ENCODE assay signal across 12 cellular contexts in the genomic region with DNA sequence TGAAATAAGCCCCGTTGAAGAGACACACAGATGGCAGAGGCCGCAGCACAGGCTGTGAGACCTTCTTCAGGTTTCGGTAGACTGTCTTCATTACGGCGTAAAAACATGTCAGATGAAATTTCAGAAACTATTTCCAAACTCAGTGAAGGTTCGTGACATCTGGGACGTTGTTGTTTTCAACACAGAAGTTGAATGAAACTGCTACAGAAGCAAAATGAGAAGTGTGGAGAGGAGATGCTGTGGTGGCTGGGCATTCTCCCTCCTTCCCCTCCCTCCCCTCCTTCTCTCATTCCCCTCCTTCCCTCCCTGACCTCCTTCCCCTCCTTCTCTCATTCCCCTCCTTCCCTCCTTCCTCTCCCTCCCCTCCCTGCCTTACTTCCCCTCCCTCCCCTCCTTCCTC.
DNase-seq lines count a peak whose midpoint lies in the region; ATAC-seq and TF ChIP-seq lines count a peak whose summit lies in the region.
"Had no signal": no experiment of that assay in that cellular context is flagged by ENCODE, and none has a peak within 500 bp of the region (broad histone marks: within the 10 kb centered on the region; RNA-seq: fewer than 3 reads in every experiment).

No MANE protein-coding gene starts in this region.

- H3K4me1 ChIP-seq in cardiac muscle cell (ENCODE audit: low read depth) (no peaks in the 10 kb centered on the region), heart left ventricle (peaks cover 0 to 7% (median 0%) of the 10 kb centered on the region in 12 donors), upper lobe of right lung (no peaks in the 10 kb centered on the region)

- H3K27me3 ChIP-seq in cardiac muscle cell, result no peaks in the 10 kb centered on the region
- no peaks in the 10 kb centered on the region for H3K27me3 ChIP-seq in heart left ventricle
- H3K27me3 ChIP-seq in HL-60 (ENCODE audit: insufficient read depth, poor library complexity, severe bottlenecking), result no peaks in the 10 kb centered on the region
- no peaks in the 10 kb centered on the region for H3K27me3 ChIP-seq in upper lobe of right lung
- H3K27me3 ChIP-seq: gastroesophageal sphincter had no signal

- no peaks in the 10 kb centered on the region for H3K36me3 ChIP-seq in cardiac muscle cell
- peaks cover 0 to 30% (median 15%) of the 10 kb centered on the region in 9 donors for H3K36me3 ChIP-seq in heart left ventricle
- H3K36me3 ChIP-seq in upper lobe of right lung, result peaks cover 22% of the 10 kb centered on the region

- TF ChIP-seq CTCF in cardiac muscle cell (IDR thresholded peaks at IDR 0.05; ENCODE audit: low read depth, low read length) (no peak), heart left ventricle (IDR thresholded peaks at IDR 0.05) (no peak), HL-60 (IDR thresholded peaks at IDR 0.05; ENCODE audit: insufficient read depth, low read length) (no peak), upper lobe of right lung (IDR thresholded peaks at IDR 0.05) (no peak)

- H3K9me3 Mint-ChIP-seq in activated naive CD4-positive, alpha-beta T cell treated with anti-CD3 and anti-CD28 coated beads, Interleukin-2, amount 50 U/mL, for 72 hours, result peaks cover 0 to 9% of the 10 kb centered on the region in 2 donors

- DNase-seq in cardiac muscle cell (ENCODE audit: low read depth in 1 of 2, low spot score in 1 of 2) (no peak), heart left ventricle (no peak), HL-60 (ENCODE audit: low read depth in 1 of 2, low spot score in 1 of 2) (peak; percentile 60 to 79), upper lobe of right lung (no peak), caudate nucleus (lab: John Stamatoyannopoulos, UW) (no peak), KG1 (lab: John Stamatoyannopoulos, UW) (no peak)
- no peak for DNase-seq in activated naive CD4-positive, alpha-beta T cell treated with anti-CD3 and anti-CD28 coated beads, Interleukin-2, amount 50 U/mL, for 72 hours (ENCODE audit: low spot score in 2 of 2)
- DNase-seq: activated gamma-delta T cell, dermis blood vessel endothelial cell had no signal

- intact Hi-C loops in heart left ventricle (cut with DNase I) (no loop called here), upper lobe of right lung (cut with DNase I) (no loop called here)

- no peak for TF ChIP-seq POLR2A in heart left ventricle (IDR thresholded peaks at IDR 0.05)

- H3K27ac ChIP-seq in cardiac muscle cell (peak overlapping the region; percentile 38), heart left ventricle (no peak overlapping the region), HL-60 (replicated peaks) (peak overlapping the region; percentile 53), upper lobe of right lung (no peak overlapping the region), caudate nucleus (ENCODE audit: low read depth, low read length) (no peak overlapping the region)
- H3K27ac ChIP-seq: gastroesophageal sphincter had no signal

- ATAC-seq in heart left ventricle (no peak), HG02588 (IDR thresholded peaks at IDR 0.05; ENCODE audit: unreplicated experiment) (peak; percentile 73), upper lobe of right lung (peak; percentile 20)
- ATAC-seq in activated naive CD4-positive, alpha-beta T cell treated with anti-CD3 and anti-CD28 coated beads, Interleukin-2, amount 50 U/mL, for 72 hours, result no peak
- ATAC-seq: gastroesophageal sphincter had no signal

- peak overlapping the region in 1 of 2 donors; percentile 60 for H3K27ac Mint-ChIP-seq in activated naive CD4-positive, alpha-beta T cell treated with anti-CD3 and anti-CD28 coated beads, Interleukin-2, amount 50 U/mL, for 72 hours

- WGBS in heart left ventricle, 4 donors, result 73 to 86% (median 80%) methylated on average over 7 of the region's 7 CpGs

- H3K36me3 Mint-ChIP-seq in activated naive CD4-positive, alpha-beta T cell treated with anti-CD3 and anti-CD28 coated beads, Interleukin-2, amount 50 U/mL, for 72 hours, result peaks cover 17 to 19% of the 10 kb centered on the region in 2 donors

- H3K9me3 ChIP-seq in cardiac muscle cell (ENCODE audit: low read depth), result no peaks in the 10 kb centered on the region
- peaks cover 0 to 8% (median 0%) of the 10 kb centered on the region in 12 donors for H3K9me3 ChIP-seq in heart left ventricle
- no peaks in the 10 kb centered on the region for H3K9me3 ChIP-seq in upper lobe of right lung
- H3K9me3 ChIP-seq: gastroesophageal sphincter had no signal

- no peak overlapping the region for H3K4me3 ChIP-seq in cardiac muscle cell
- H3K4me3 ChIP-seq in heart left ventricle, result no peak overlapping the region
- H3K4me3 ChIP-seq in HL-60 (replicated peaks; ENCODE audit: insufficient read depth, low read length), result no peak overlapping the region
- no peak overlapping the region for H3K4me3 ChIP-seq in upper lobe of right lung
- H3K4me3 ChIP-seq: gastroesophageal sphincter, smooth muscle cell had no signal

Comparison
In these comparisons a context has a peak if more than half of its experiments do, and no peak if none do; other contexts are left out.
1. H3K27ac ChIP-seq: peak in cardiac muscle cell (single experiment) and HL-60 (single experiment); none in heart left ventricle (0 of 12), upper lobe of right lung (single experiment) and caudate nucleus (single experiment).
2. DNase-seq: peak in HL-60 (2 of 2); none in cardiac muscle cell (0 of 2), heart left ventricle (0 of 5), upper lobe of right lung (single experiment), caudate nucleus (0 of 61), activated naive CD4-positive, alpha-beta T cell treated with anti-CD3 and anti-CD28 coated beads, Interleukin-2, amount 50 U/mL, for 72 hours (0 of 2) and KG1 (single experiment).
3. ATAC-seq: peak in HG02588 (single experiment) and upper lobe of right lung (single experiment); none in heart left ventricle (0 of 4) and activated naive CD4-positive, alpha-beta T cell treated with anti-CD3 and anti-CD28 coated beads, Interleukin-2, amount 50 U/mL, for 72 hours (0 of 2).